ENCODE assay signal across 1 cellular context in the genomic region with DNA sequence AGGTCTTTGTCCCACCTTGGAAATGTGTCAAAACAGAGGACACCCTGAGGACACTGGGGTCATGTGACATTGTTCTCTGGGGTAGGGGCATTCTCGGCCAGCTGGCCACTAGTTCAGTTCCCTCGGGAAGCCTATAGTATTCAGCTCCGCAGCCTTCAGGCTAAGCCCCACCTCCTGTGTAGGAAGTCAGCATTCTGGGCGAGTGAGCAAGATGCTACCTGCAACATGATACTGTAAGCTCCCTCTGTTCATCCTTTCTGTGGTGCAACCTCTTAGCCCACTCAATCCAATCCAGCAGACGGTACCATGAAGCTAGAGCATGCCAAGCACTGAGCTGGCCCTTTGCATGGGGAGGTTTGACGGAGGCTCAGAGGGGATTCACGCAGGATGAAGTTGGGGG.
TF ChIP-seq lines count a peak whose summit lies in the region.

No MANE protein-coding gene starts in this region.

TF ChIP-seq in IMR-90, 13 proteins besides CTCF, POLR2A, EP300 and RAD21:
- no peak for TF ChIP-seq FOS (IDR thresholded peaks at IDR 0.05; ENCODE audit: low read depth, low read length)
- TF ChIP-seq, protein P1, sequence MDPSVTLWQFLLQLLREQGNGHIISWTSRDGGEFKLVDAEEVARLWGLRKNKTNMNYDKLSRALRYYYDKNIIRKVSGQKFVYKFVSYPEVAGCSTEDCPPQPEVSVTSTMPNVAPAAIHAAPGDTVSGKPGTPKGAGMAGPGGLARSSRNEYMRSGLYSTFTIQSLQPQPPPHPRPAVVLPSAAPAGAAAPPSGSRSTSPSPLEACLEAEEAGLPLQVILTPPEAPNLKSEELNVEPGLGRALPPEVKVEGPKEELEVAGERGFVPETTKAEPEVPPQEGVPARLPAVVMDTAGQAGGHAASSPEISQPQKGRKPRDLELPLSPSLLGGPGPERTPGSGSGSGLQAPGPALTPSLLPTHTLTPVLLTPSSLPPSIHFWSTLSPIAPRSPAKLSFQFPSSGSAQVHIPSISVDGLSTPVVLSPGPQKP (IDR thresholded peaks at IDR 0.05; ENCODE audit: borderline replicate concordance, low read depth, low read length) = no peak
